Comparison of ENCODE assay signal across 1 cellular context in genomic region chr20:33731693-33732165, GRCh38.
TF ChIP-seq lines count a peak whose summit lies in the region.

TSS of gene ZNF341 (plus strand) at chr20:33731996. CDS start at chr20:33732022, 26 bp downstream.

TF ChIP-seq in GM12878, 131 proteins besides CTCF, POLR2A, EP300 and RAD21 (continued from another document and continues in another):
- TF ChIP-seq HSF1 (IDR thresholded peaks at IDR 0.05; ENCODE audit: low read depth, low read length) = 0 out of 2 replicates have a peak, but pooled peaks have one; percentile 14
- TF ChIP-seq CHD4 (IDR thresholded peaks at IDR 0.05) = no peak
- no peak for TF ChIP-seq ASH2L (IDR thresholded peaks at IDR 0.05; ENCODE audit: borderline replicate concordance, low read depth)
- TF ChIP-seq ATF3 (IDR thresholded peaks at IDR 0.05; ENCODE audit: borderline replicate concordance, extremely low read depth, low read depth, low read length) = no peak
- TF ChIP-seq CREM (IDR thresholded peaks at IDR 0.05; ENCODE audit: low read depth) = no peak; the same call in 1 of the 2 replicates
- no peak for TF ChIP-seq SMAD5 (IDR thresholded peaks at IDR 0.05; ENCODE audit: low read depth)
- TF ChIP-seq BACH1 (IDR thresholded peaks at IDR 0.05; ENCODE audit: borderline replicate concordance) = peak; percentile 38; the same call in 1 of the 2 replicates
- no peak for TF ChIP-seq ZZZ3 (IDR thresholded peaks at IDR 0.05; ENCODE audit: control insufficient read depth, insufficient read length, low read depth)
- 0 out of 2 replicates have a peak, but pooled peaks have one; percentile 25 for TF ChIP-seq FOXM1 (IDR thresholded peaks at IDR 0.05; ENCODE audit: low read depth, low read length)
- TF ChIP-seq FOS (IDR thresholded peaks at IDR 0.05; ENCODE audit: borderline replicate concordance, extremely low read depth, insufficient read length) = no peak
- no peak for TF ChIP-seq WRNIP1 (IDR thresholded peaks at IDR 0.05; ENCODE audit: borderline replicate concordance, low read depth, low read length)
- peak in 1 of 2 experiments; percentile 23; a peak in 1 of 4 replicates for TF ChIP-seq BHLHE40 (IDR thresholded peaks at IDR 0.05; ENCODE audit: borderline replicate concordance in 1 of 2, low read depth in 2 of 2, low read length in 1 of 2)
- peak; percentile 82; the same call in 1 of the 2 replicates for TF ChIP-seq GATAD2B (conservative IDR thresholded peaks at IDR 0.05; ENCODE audit: low read depth)
- peak in 1 of 2 experiments; percentile 41; a peak in 2 of 4 replicates for TF ChIP-seq IKZF2 (IDR thresholded peaks at IDR 0.05)
- TF ChIP-seq MAX (IDR thresholded peaks at IDR 0.05; ENCODE audit: low read depth, low read length) = no peak
- TF ChIP-seq MTA3 (IDR thresholded peaks at IDR 0.05; ENCODE audit: borderline replicate concordance, low read length) = no peak
- peak; percentile 47; the same call in 1 of the 2 replicates for TF ChIP-seq TAF1 (IDR thresholded peaks at IDR 0.05; ENCODE audit: borderline replicate concordance, low read depth, low read length)
- no peak for TF ChIP-seq PRDM15 (CRISPR knock-in tag; IDR thresholded peaks at IDR 0.05)
- TF ChIP-seq PAX5 (IDR thresholded peaks at IDR 0.05; ENCODE audit: borderline replicate concordance, low read depth, low read length) = no peak
- no peak for TF ChIP-seq ETV6 (conservative IDR thresholded peaks at IDR 0.05 in 1 of 2, IDR thresholded peaks at IDR 0.05 in 1 of 2; ENCODE audit: borderline replicate concordance in 1 of 2, low read depth in 1 of 2)
- TF ChIP-seq KLF5 (IDR thresholded peaks at IDR 0.05; ENCODE audit: partially characterized antibody) = peak; percentile 31
- TF ChIP-seq BMI1 (IDR thresholded peaks at IDR 0.05; ENCODE audit: borderline replicate concordance) = no peak
- no peak for TF ChIP-seq TARDBP (IDR thresholded peaks at IDR 0.05; ENCODE audit: borderline replicate concordance)
- peak; percentile 44; the same call in 1 of the 2 replicates for TF ChIP-seq HCFC1 (IDR thresholded peaks at IDR 0.05; ENCODE audit: low read length)
- no peak for TF ChIP-seq CHD1 (IDR thresholded peaks at IDR 0.05; ENCODE audit: low read depth, low read length)
- no peak for TF ChIP-seq RFX5 (IDR thresholded peaks at IDR 0.05; ENCODE audit: low read depth, low read length)
- TF ChIP-seq ZNF592 (IDR thresholded peaks at IDR 0.05) = peak; percentile 42; the same call in 1 of the 2 replicates
- TF ChIP-seq IRF3 (IDR thresholded peaks at IDR 0.05) = no peak
- TF ChIP-seq MXI1 (IDR thresholded peaks at IDR 0.05; ENCODE audit: low read depth, low read length) = no peak
- TF ChIP-seq STAT1 (conservative IDR thresholded peaks at IDR 0.05) = no peak
- 0 out of 2 replicates have a peak, but pooled peaks have one; percentile 21 for TF ChIP-seq ELK1 (IDR thresholded peaks at IDR 0.05; ENCODE audit: low read depth, low read length)
- no peak for TF ChIP-seq NFIC (IDR thresholded peaks at IDR 0.05; ENCODE audit: low read depth, low read length)
- TF ChIP-seq ZBTB4 (CRISPR knock-in tag; IDR thresholded peaks at IDR 0.05) = no peak
- TF ChIP-seq JUND (IDR thresholded peaks at IDR 0.05; ENCODE audit: low read depth, low read length) = no peak
- TF ChIP-seq EZH2 (IDR thresholded peaks at IDR 0.05; ENCODE audit: borderline replicate concordance, control insufficient read depth, low read depth, low read length) = no peak
- peak; percentile 21; the same call in 2 of the 3 replicates for TF ChIP-seq POU2F2 (IDR thresholded peaks at IDR 0.05; ENCODE audit: borderline replicate concordance, low read depth, low read length)
- TF ChIP-seq IRF5 (IDR thresholded peaks at IDR 0.05; ENCODE audit: borderline replicate concordance) = no peak
- 0 out of 2 replicates have a peak, but pooled peaks have one; percentile 9 for TF ChIP-seq PKNOX1 (IDR thresholded peaks at IDR 0.05)
- TF ChIP-seq BRCA1 (IDR thresholded peaks at IDR 0.05; ENCODE audit: low read depth, low read length) = no peak
- no peak for TF ChIP-seq ZBED1 (IDR thresholded peaks at IDR 0.05; ENCODE audit: borderline replicate concordance)
- TF ChIP-seq CREB1 (IDR thresholded peaks at IDR 0.05; ENCODE audit: low read depth) = peak; percentile 52; the same call in 1 of the 2 replicates
- TF ChIP-seq ZNF24 (IDR thresholded peaks at IDR 0.05) = no peak
